ENCODE assay signal across 23 cellular contexts in the genomic region with DNA sequence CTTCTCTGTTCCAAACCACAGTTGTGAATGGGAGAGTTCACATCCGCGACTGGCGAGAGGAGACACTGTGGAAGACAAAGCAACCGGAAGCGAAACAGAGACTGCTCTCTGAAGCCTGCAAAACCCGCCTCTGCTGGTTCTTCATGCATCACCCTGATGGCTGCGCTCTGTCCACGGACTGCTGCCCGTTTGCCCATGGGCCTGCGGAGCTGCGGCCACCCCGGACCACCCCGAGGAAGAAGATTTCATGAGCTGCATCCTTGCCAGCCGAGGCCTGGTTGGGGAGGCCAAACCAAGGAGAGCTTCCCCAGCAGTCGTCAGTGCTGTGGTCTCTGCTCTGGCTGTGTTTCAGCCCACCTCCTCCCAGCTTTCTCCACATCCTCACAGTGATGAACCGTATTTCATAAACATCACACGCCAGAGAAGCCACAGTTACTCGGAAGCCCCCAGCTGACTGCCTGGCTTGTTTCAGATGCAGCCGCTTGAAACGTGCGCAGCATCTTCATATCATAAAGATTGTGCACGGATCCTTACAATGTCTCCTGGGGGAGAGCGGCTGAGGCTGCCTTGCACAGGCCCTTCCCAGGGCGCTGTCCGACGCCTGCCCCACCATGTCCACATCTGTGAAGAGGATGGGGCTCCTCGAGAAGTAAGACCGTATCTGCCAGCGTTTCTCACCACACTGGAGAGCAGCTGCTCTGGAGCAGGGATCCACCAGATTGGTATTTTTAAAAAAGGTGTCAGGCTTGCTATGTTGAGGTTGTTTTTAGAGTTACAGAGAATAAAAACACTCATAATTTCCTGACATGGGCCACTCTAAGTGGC.
"Had no signal": no experiment of that assay in that cellular context is flagged by ENCODE, and none has a peak within 500 bp of the region (broad histone marks: within the 10 kb centered on the region; RNA-seq: fewer than 3 reads in every experiment).

No MANE protein-coding gene starts in this region.

- H3K27ac ChIP-seq: foreskin keratinocyte, pancreas, prostate gland, right lobe of liver, testis, tibial nerve had no signal

- DNase-seq: cerebellar nuclear complex; effector memory CD8-positive, alpha-beta T cell; erythroblast; foreskin keratinocyte; immature natural killer cell; kidney; left cardiac atrium; left ventricle myocardium superior; mesenchymal stem cell; naive B cell; nucleus accumbens; pancreas; right lobe of liver; stimulated activated CD4-positive, alpha-beta T cell treated with anti-CD3 and anti-CD28 coated beads, Interleukin-15, amount 100 ng/mL, for 24 hours; stimulated activated CD4-positive, alpha-beta T cell treated with anti-CD3 and anti-CD28 coated beads, Interleukin-1b, Interleukin-23, amount 100 ng/mL, for 48 hours; stimulated activated CD4-positive, alpha-beta T cell treated with anti-CD3 and anti-CD28 coated beads, Interleukin-4, amount 100 ng/mL, for 24 hours; stimulated activated naive B cell treated with anti-CD40 and anti-IgM and Interleukin-4, amounts not matched to agents 10 μg/mL and 1 μg/mL and 100 μg/mL, for 72 hours; stimulated activated naive CD8-positive, alpha-beta T cell treated with anti-CD3 and anti-CD28 coated beads, Interleukin-15, amount 100 ng/mL, for 72 hours; testis had no signal

- H3K9me3 Mint-ChIP-seq: dendritic cell treated with granulocyte-macrophage colony-stimulating factor and Interleukin-4, amounts not matched to agents 40 ng/mL and 50 ng/mL, for 4 days; effector memory CD8-positive, alpha-beta T cell; naive B cell; stimulated activated naive B cell treated with anti-CD40 and anti-IgM and Interleukin-4, amounts not matched to agents 10 μg/mL and 1 μg/mL and 100 μg/mL, for 72 hours; stimulated activated naive CD8-positive, alpha-beta T cell treated with anti-CD3 and anti-CD28 coated beads, Interleukin-15, amount 100 ng/mL, for 72 hours had no signal

- H3K4me1 ChIP-seq: foreskin keratinocyte, pancreas, prostate gland, right lobe of liver had no signal

- H3K27me3 ChIP-seq: foreskin keratinocyte, pancreas, right lobe of liver, testis, tibial nerve had no signal

- H3K4me1 Mint-ChIP-seq: immature natural killer cell, naive B cell had no signal

- ATAC-seq: effector memory CD8-positive, alpha-beta T cell; foreskin keratinocyte; left cardiac atrium; left ventricle myocardium superior; pancreas; right lobe of liver; stimulated activated naive B cell treated with anti-CD40 and anti-IgM and Interleukin-4, amounts not matched to agents 10 μg/mL and 1 μg/mL and 100 μg/mL, for 72 hours; stimulated activated naive CD8-positive, alpha-beta T cell treated with anti-CD3 and anti-CD28 coated beads, Interleukin-15, amount 100 ng/mL, for 72 hours had no signal

- H3K9me3 ChIP-seq: pancreas, prostate gland, right lobe of liver, testis, tibial nerve had no signal

- H3K27me3 Mint-ChIP-seq: dendritic cell treated with granulocyte-macrophage colony-stimulating factor and Interleukin-4, amounts not matched to agents 40 ng/mL and 50 ng/mL, for 4 days; effector memory CD8-positive, alpha-beta T cell; naive B cell; stimulated activated naive B cell treated with anti-CD40 and anti-IgM and Interleukin-4, amounts not matched to agents 10 μg/mL and 1 μg/mL and 100 μg/mL, for 72 hours; stimulated activated naive CD8-positive, alpha-beta T cell treated with anti-CD3 and anti-CD28 coated beads, Interleukin-15, amount 100 ng/mL, for 72 hours had no signal

- H3K4me3 Mint-ChIP-seq: dendritic cell treated with granulocyte-macrophage colony-stimulating factor and Interleukin-4, amounts not matched to agents 40 ng/mL and 50 ng/mL, for 4 days; effector memory CD8-positive, alpha-beta T cell; immature natural killer cell; naive B cell; stimulated activated naive B cell treated with anti-CD40 and anti-IgM and Interleukin-4, amounts not matched to agents 10 μg/mL and 1 μg/mL and 100 μg/mL, for 72 hours; stimulated activated naive CD8-positive, alpha-beta T cell treated with anti-CD3 and anti-CD28 coated beads, Interleukin-15, amount 100 ng/mL, for 72 hours had no signal

- H3K4me3 ChIP-seq: lung, pancreas, prostate gland, right lobe of liver, testis, tibial nerve had no signal

- H3K27ac Mint-ChIP-seq: dendritic cell treated with granulocyte-macrophage colony-stimulating factor and Interleukin-4, amounts not matched to agents 40 ng/mL and 50 ng/mL, for 4 days; effector memory CD8-positive, alpha-beta T cell; immature natural killer cell; stimulated activated naive B cell treated with anti-CD40 and anti-IgM and Interleukin-4, amounts not matched to agents 10 μg/mL and 1 μg/mL and 100 μg/mL, for 72 hours had no signal
